1 cellular context compared by ENCODE assay signal in the genomic region with DNA sequence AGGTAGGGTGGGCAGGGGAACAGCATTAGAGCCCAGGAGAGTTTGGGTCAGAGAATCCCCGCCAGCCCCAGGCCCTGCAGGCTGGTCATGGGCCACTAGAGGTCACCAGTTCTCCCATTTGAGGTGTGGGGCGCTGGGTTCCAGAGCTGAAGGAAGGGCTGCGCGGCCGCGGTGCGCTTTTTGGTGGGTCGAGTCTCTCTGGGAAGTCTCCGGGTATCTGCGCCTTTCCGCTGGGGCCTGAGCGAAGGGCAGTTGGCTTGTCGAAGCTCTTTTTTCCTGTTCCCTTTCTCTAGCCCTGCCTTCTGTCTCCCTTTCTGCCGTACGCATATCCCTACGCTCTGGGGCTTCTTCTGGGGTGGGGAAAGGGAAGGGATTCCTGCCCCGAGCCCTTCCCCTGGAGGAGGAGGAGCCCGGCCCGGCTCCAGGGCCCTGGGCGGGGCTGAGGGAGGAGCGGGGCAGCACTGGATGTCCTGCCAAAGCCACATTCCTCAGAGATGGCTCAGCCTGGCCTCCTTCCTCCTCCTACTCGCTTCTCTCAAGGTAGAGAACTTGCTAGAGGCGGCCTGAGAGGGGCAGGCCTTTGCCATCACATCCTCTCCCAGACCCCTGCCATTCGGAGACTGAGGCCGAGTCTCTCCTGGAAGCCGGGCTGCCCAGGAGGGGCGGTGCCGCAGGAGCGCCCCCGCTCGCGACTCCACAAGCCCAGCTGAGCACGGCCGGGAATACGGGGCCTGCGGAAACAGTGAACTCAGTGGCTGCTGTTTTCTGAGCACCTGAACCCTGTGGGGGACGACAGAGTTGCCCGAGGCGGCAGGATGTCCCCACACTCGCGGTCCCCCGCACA.
A peak's percentile ranks its signal among the peaks of the same experiment; 100 is the strongest.
TF ChIP-seq lines count a peak whose summit lies in the region.

No MANE protein-coding gene starts in this region.

TF ChIP-seq in HepG2, 621 proteins besides CTCF, POLR2A, EP300 and RAD21 (continued from another document and continues in another):
- TF ChIP-seq, protein P1, sequence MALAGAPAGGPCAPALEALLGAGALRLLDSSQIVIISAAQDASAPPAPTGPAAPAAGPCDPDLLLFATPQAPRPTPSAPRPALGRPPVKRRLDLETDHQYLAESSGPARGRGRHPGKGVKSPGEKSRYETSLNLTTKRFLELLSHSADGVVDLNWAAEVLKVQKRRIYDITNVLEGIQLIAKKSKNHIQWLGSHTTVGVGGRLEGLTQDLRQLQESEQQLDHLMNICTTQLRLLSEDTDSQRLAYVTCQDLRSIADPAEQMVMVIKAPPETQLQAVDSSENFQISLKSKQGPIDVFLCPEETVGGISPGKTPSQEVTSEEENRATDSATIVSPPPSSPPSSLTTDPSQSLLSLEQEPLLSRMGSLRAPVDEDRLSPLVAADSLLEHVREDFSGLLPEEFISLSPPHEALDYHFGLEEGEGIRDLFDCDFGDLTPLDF (CRISPR knock-in tag; IDR thresholded peaks at IDR 0.05) = no peak
- TF ChIP-seq ZNF678 (CRISPR knock-in tag; IDR thresholded peaks at IDR 0.05) (no peak), NR3C1 (CRISPR knock-in tag; IDR thresholded peaks at IDR 0.05) (no peak), ZNF547 (CRISPR knock-in tag; IDR thresholded peaks at IDR 0.05) (peak; percentile 12; the same call in 1 of the 2 replicates), PAX8 (CRISPR knock-in tag; IDR thresholded peaks at IDR 0.05; ENCODE audit: borderline replicate concordance) (no peak), ZNF879 (CRISPR knock-in tag; IDR thresholded peaks at IDR 0.05) (no peak), ZC3H4 (CRISPR knock-in tag; IDR thresholded peaks at IDR 0.05; ENCODE audit: borderline replicate concordance) (no peak), TOPORS (CRISPR knock-in tag; IDR thresholded peaks at IDR 0.05) (no peak), ZNF792 (CRISPR knock-in tag; IDR thresholded peaks at IDR 0.05) (peak; percentile 40; the same call in 1 of the 2 replicates), TBL1XR1 (IDR thresholded peaks at IDR 0.05; ENCODE audit: borderline replicate concordance, low read length, partially characterized antibody) (no peak), KDM3A (CRISPR knock-in tag; IDR thresholded peaks at IDR 0.05; ENCODE audit: low read depth) (0 out of 2 replicates have a peak, but pooled peaks have one; percentile 41), HOXA7 (CRISPR knock-in tag; IDR thresholded peaks at IDR 0.05) (no peak), HNRNPL (IDR thresholded peaks at IDR 0.05; ENCODE audit: low read depth, low read length) (peak; percentile 63; the same call in 1 of the 2 replicates), AHR (CRISPR knock-in tag; IDR thresholded peaks at IDR 0.05) (no peak), TCF7 (IDR thresholded peaks at IDR 0.05; ENCODE audit: low read depth) (no peak), TAF1 (CRISPR knock-in tag; IDR thresholded peaks at IDR 0.05) (peak; percentile 71), NONO (IDR thresholded peaks at IDR 0.05) (no peak), NONO (CRISPR knock-in tag; conservative IDR thresholded peaks at IDR 0.05) (peak; percentile 34; the same call in 1 of the 2 replicates), HOXA9 (CRISPR knock-in tag; IDR thresholded peaks at IDR 0.05; ENCODE audit: borderline replicate concordance) (no peak), ARNT2 (CRISPR knock-in tag; IDR thresholded peaks at IDR 0.05; ENCODE audit: low read depth) (no peak; the same call in 1 of the 2 replicates), NFRKB (IDR thresholded peaks at IDR 0.05) (no peak), ZSCAN21 (CRISPR knock-in tag; IDR thresholded peaks at IDR 0.05; ENCODE audit: borderline replicate concordance) (no peak), MTA3 (CRISPR knock-in tag; IDR thresholded peaks at IDR 0.05) (no peak), ZKSCAN5 (CRISPR knock-in tag; IDR thresholded peaks at IDR 0.05) (no peak), SAP130 (CRISPR knock-in tag; IDR thresholded peaks at IDR 0.05; ENCODE audit: low read depth) (peak; percentile 67)
- TF ChIP-seq, protein P2, sequence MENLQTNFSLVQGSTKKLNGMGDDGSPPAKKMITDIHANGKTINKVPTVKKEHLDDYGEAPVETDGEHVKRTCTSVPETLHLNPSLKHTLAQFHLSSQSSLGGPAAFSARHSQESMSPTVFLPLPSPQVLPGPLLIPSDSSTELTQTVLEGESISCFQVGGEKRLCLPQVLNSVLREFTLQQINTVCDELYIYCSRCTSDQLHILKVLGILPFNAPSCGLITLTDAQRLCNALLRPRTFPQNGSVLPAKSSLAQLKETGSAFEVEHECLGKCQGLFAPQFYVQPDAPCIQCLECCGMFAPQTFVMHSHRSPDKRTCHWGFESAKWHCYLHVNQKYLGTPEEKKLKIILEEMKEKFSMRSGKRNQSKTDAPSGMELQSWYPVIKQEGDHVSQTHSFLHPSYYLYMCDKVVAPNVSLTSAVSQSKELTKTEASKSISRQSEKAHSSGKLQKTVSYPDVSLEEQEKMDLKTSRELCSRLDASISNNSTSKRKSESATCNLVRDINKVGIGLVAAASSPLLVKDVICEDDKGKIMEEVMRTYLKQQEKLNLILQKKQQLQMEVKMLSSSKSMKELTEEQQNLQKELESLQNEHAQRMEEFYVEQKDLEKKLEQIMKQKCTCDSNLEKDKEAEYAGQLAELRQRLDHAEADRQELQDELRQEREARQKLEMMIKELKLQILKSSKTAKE (CRISPR knock-in tag; IDR thresholded peaks at IDR 0.05; ENCODE audit: borderline replicate concordance) = no peak
- TF ChIP-seq, protein P3, sequence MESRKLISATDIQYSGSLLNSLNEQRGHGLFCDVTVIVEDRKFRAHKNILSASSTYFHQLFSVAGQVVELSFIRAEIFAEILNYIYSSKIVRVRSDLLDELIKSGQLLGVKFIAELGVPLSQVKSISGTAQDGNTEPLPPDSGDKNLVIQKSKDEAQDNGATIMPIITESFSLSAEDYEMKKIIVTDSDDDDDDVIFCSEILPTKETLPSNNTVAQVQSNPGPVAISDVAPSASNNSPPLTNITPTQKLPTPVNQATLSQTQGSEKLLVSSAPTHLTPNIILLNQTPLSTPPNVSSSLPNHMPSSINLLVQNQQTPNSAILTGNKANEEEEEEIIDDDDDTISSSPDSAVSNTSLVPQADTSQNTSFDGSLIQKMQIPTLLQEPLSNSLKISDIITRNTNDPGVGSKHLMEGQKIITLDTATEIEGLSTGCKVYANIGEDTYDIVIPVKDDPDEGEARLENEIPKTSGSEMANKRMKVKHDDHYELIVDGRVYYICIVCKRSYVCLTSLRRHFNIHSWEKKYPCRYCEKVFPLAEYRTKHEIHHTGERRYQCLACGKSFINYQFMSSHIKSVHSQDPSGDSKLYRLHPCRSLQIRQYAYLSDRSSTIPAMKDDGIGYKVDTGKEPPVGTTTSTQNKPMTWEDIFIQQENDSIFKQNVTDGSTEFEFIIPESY (CRISPR knock-in tag; IDR thresholded peaks at IDR 0.05) = no peak
- TF ChIP-seq, protein P4, sequence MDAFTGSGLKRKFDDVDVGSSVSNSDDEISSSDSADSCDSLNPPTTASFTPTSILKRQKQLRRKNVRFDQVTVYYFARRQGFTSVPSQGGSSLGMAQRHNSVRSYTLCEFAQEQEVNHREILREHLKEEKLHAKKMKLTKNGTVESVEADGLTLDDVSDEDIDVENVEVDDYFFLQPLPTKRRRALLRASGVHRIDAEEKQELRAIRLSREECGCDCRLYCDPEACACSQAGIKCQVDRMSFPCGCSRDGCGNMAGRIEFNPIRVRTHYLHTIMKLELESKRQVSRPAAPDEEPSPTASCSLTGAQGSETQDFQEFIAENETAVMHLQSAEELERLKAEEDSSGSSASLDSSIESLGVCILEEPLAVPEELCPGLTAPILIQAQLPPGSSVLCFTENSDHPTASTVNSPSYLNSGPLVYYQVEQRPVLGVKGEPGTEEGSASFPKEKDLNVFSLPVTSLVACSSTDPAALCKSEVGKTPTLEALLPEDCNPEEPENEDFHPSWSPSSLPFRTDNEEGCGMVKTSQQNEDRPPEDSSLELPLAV (CRISPR knock-in tag; conservative IDR thresholded peaks at IDR 0.05; ENCODE audit: low read depth) = no peak
- TF ChIP-seq, protein P5, sequence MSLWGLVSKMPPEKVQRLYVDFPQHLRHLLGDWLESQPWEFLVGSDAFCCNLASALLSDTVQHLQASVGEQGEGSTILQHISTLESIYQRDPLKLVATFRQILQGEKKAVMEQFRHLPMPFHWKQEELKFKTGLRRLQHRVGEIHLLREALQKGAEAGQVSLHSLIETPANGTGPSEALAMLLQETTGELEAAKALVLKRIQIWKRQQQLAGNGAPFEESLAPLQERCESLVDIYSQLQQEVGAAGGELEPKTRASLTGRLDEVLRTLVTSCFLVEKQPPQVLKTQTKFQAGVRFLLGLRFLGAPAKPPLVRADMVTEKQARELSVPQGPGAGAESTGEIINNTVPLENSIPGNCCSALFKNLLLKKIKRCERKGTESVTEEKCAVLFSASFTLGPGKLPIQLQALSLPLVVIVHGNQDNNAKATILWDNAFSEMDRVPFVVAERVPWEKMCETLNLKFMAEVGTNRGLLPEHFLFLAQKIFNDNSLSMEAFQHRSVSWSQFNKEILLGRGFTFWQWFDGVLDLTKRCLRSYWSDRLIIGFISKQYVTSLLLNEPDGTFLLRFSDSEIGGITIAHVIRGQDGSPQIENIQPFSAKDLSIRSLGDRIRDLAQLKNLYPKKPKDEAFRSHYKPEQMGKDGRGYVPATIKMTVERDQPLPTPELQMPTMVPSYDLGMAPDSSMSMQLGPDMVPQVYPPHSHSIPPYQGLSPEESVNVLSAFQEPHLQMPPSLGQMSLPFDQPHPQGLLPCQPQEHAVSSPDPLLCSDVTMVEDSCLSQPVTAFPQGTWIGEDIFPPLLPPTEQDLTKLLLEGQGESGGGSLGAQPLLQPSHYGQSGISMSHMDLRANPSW (CRISPR knock-in tag; IDR thresholded peaks at IDR 0.05; ENCODE audit: borderline replicate concordance) = no peak
- TF ChIP-seq, protein P6, sequence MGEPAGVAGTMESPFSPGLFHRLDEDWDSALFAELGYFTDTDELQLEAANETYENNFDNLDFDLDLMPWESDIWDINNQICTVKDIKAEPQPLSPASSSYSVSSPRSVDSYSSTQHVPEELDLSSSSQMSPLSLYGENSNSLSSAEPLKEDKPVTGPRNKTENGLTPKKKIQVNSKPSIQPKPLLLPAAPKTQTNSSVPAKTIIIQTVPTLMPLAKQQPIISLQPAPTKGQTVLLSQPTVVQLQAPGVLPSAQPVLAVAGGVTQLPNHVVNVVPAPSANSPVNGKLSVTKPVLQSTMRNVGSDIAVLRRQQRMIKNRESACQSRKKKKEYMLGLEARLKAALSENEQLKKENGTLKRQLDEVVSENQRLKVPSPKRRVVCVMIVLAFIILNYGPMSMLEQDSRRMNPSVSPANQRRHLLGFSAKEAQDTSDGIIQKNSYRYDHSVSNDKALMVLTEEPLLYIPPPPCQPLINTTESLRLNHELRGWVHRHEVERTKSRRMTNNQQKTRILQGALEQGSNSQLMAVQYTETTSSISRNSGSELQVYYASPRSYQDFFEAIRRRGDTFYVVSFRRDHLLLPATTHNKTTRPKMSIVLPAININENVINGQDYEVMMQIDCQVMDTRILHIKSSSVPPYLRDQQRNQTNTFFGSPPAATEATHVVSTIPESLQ (CRISPR knock-in tag; conservative IDR thresholded peaks at IDR 0.05) = no peak
- TF ChIP-seq, protein P7, sequence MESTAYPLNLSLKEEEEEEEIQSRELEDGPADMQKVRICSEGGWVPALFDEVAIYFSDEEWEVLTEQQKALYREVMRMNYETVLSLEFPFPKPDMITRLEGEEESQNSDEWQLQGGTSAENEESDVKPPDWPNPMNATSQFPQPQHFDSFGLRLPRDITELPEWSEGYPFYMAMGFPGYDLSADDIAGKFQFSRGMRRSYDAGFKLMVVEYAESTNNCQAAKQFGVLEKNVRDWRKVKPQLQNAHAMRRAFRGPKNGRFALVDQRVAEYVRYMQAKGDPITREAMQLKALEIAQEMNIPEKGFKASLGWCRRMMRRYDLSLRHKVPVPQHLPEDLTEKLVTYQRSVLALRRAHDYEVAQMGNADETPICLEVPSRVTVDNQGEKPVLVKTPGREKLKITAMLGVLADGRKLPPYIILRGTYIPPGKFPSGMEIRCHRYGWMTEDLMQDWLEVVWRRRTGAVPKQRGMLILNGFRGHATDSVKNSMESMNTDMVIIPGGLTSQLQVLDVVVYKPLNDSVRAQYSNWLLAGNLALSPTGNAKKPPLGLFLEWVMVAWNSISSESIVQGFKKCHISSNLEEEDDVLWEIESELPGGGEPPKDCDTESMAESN (CRISPR knock-in tag; conservative IDR thresholded peaks at IDR 0.05) = peak; percentile 18
- TF ChIP-seq, protein P8, sequence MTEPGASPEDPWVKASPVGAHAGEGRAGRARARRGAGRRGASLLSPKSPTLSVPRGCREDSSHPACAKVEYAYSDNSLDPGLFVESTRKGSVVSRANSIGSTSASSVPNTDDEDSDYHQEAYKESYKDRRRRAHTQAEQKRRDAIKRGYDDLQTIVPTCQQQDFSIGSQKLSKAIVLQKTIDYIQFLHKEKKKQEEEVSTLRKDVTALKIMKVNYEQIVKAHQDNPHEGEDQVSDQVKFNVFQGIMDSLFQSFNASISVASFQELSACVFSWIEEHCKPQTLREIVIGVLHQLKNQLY (CRISPR knock-in tag; IDR thresholded peaks at IDR 0.05) = no peak
- TF ChIP-seq, protein P9, sequence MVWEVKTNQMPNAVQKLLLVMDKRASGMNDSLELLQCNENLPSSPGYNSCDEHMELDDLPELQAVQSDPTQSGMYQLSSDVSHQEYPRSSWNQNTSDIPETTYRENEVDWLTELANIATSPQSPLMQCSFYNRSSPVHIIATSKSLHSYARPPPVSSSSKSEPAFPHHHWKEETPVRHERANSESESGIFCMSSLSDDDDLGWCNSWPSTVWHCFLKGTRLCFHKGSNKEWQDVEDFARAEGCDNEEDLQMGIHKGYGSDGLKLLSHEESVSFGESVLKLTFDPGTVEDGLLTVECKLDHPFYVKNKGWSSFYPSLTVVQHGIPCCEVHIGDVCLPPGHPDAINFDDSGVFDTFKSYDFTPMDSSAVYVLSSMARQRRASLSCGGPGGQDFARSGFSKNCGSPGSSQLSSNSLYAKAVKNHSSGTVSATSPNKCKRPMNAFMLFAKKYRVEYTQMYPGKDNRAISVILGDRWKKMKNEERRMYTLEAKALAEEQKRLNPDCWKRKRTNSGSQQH (CRISPR knock-in tag; IDR thresholded peaks at IDR 0.05; ENCODE audit: low read depth) = no peak
- TF ChIP-seq, protein P10, sequence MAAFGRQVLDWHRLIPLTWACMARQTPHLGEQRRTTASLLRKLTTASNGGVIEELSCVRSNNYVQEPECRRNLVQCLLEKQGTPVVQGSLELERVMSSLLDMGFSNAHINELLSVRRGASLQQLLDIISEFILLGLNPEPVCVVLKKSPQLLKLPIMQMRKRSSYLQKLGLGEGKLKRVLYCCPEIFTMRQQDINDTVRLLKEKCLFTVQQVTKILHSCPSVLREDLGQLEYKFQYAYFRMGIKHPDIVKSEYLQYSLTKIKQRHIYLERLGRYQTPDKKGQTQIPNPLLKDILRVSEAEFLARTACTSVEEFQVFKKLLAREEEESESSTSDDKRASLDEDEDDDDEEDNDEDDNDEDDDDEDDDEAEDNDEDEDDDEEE (CRISPR knock-in tag; IDR thresholded peaks at IDR 0.05) = 0 out of 2 replicates have a peak, but pooled peaks have one; percentile 19
- TF ChIP-seq, protein P11, sequence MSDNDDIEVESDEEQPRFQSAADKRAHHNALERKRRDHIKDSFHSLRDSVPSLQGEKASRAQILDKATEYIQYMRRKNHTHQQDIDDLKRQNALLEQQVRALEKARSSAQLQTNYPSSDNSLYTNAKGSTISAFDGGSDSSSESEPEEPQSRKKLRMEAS (IDR thresholded peaks at IDR 0.05) = peak; percentile 62
- TF ChIP-seq, protein P12, sequence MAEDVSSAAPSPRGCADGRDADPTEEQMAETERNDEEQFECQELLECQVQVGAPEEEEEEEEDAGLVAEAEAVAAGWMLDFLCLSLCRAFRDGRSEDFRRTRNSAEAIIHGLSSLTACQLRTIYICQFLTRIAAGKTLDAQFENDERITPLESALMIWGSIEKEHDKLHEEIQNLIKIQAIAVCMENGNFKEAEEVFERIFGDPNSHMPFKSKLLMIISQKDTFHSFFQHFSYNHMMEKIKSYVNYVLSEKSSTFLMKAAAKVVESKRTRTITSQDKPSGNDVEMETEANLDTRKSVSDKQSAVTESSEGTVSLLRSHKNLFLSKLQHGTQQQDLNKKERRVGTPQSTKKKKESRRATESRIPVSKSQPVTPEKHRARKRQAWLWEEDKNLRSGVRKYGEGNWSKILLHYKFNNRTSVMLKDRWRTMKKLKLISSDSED (CRISPR knock-in tag; IDR thresholded peaks at IDR 0.05) = no peak
